2 cellular contexts compared by ENCODE assay signal in genomic region chr6:73515204-73516101, GRCh38.
A peak's percentile ranks its signal among the peaks of the same experiment; 100 is the strongest.
TF ChIP-seq lines count a peak whose summit lies in the region.

No MANE protein-coding gene starts in this region.

TF ChIP-seq in A549, 52 proteins besides CTCF, POLR2A, EP300 and RAD21 (continued from another document):
- TF ChIP-seq BCL3 (IDR thresholded peaks at IDR 0.05): 0 out of 3 replicates have a peak, but pooled peaks have one; percentile 44
- TF ChIP-seq MAZ (IDR thresholded peaks at IDR 0.05; ENCODE audit: borderline replicate concordance, low read depth, low read length): 0 out of 2 replicates have a peak, but pooled peaks have one; percentile 4
- TF ChIP-seq JUN (IDR thresholded peaks at IDR 0.05): peak; percentile 46 to 71; a peak in 3 of 5 replicates
- TF ChIP-seq JUNB (IDR thresholded peaks at IDR 0.05): no peak
- TF ChIP-seq ZFP36 (IDR thresholded peaks at IDR 0.05; ENCODE audit: borderline replicate concordance, partially characterized antibody): no peak
- no peak for TF ChIP-seq KDM1A (IDR thresholded peaks at IDR 0.05; ENCODE audit: low read depth)
- peak; percentile 19 for TF ChIP-seq FOSB (CRISPR knock-in tag; IDR thresholded peaks at IDR 0.05)
- no peak for TF ChIP-seq ZC3H11A (IDR thresholded peaks at IDR 0.05)
- no peak for TF ChIP-seq EHMT2 (IDR thresholded peaks at IDR 0.05; ENCODE audit: low read depth)
- TF ChIP-seq HDAC2 (IDR thresholded peaks at IDR 0.05): no peak
- TF ChIP-seq TFCP2L1 (CRISPR knock-in tag; IDR thresholded peaks at IDR 0.05): peak; percentile 68; the same call in 1 of the 2 replicates
- TF ChIP-seq NR3C1 (IDR thresholded peaks at IDR 0.05): no peak
- no peak for TF ChIP-seq CEBPB (IDR thresholded peaks at IDR 0.05)
- no peak for TF ChIP-seq HES2 (IDR thresholded peaks at IDR 0.05)
- no peak for TF ChIP-seq BHLHE40 (IDR thresholded peaks at IDR 0.05; ENCODE audit: low read depth, low read length)
- TF ChIP-seq NFE2L2 (conservative IDR thresholded peaks at IDR 0.05; ENCODE audit: low read length): no peak
- TF ChIP-seq ZSCAN20 (CRISPR knock-in tag; IDR thresholded peaks at IDR 0.05): no peak
- TF ChIP-seq SMC3 (IDR thresholded peaks at IDR 0.05): peak; percentile 27; the same call in 1 of the 3 replicates
- TF ChIP-seq HMGXB4 (CRISPR knock-in tag; IDR thresholded peaks at IDR 0.05; ENCODE audit: borderline replicate concordance): peak; percentile 90
- TF ChIP-seq GATA3 (IDR thresholded peaks at IDR 0.05; ENCODE audit: borderline replicate concordance): no peak
- TF ChIP-seq E2F6 (IDR thresholded peaks at IDR 0.05; ENCODE audit: borderline replicate concordance, low read depth): no peak
- no peak for TF ChIP-seq NPAS2 (CRISPR knock-in tag; IDR thresholded peaks at IDR 0.05; ENCODE audit: borderline replicate concordance)
- TF ChIP-seq HEYL (CRISPR knock-in tag; IDR thresholded peaks at IDR 0.05): no peak
- no peak for TF ChIP-seq MYC (IDR thresholded peaks at IDR 0.05; ENCODE audit: borderline replicate concordance, low read length)
- peak; percentile 17 for TF ChIP-seq RARB (CRISPR knock-in tag; IDR thresholded peaks at IDR 0.05)
- peak; percentile 53; the same call in 1 of the 2 replicates for TF ChIP-seq PBX3 (IDR thresholded peaks at IDR 0.05)
- peak; percentile 94 for TF ChIP-seq HOXA7 (CRISPR knock-in tag; IDR thresholded peaks at IDR 0.05)
TF ChIP-seq in A549: peak in this region for 11.

TF ChIP-seq in HEK293, 187 proteins besides CTCF, POLR2A, EP300 and RAD21 (continued from another document and continues in another):
- TF ChIP-seq ZNF518A (tag by site-specific recombination; conservative IDR thresholded peaks at IDR 0.05; ENCODE audit: low read depth): no peak
- TF ChIP-seq ZNF624 (tag by site-specific recombination; IDR thresholded peaks at IDR 0.05): no peak
- TF ChIP-seq ZNF777 (tag by site-specific recombination; IDR thresholded peaks at IDR 0.05; ENCODE audit: borderline replicate concordance): no peak
- TF ChIP-seq ZNF214 (tag by site-specific recombination; IDR thresholded peaks at IDR 0.05; ENCODE audit: borderline replicate concordance): no peak
- no peak for TF ChIP-seq ZNF549 (tag by site-specific recombination; IDR thresholded peaks at IDR 0.05)
- no peak for TF ChIP-seq ZNF560 (tag by site-specific recombination; IDR thresholded peaks at IDR 0.05; ENCODE audit: borderline replicate concordance)
- no peak for TF ChIP-seq GLI2 (tag by site-specific recombination; IDR thresholded peaks at IDR 0.05; ENCODE audit: borderline replicate concordance, low read depth)
- peak; percentile 74 for TF ChIP-seq SCRT2 (tag by site-specific recombination; IDR thresholded peaks at IDR 0.05)
- TF ChIP-seq ZNF133 (tag by site-specific recombination; IDR thresholded peaks at IDR 0.05): no peak
- no peak for TF ChIP-seq ZNF747 (tag by site-specific recombination; IDR thresholded peaks at IDR 0.05)
- TF ChIP-seq GLIS2 (tag by site-specific recombination; IDR thresholded peaks at IDR 0.05): no peak
- TF ChIP-seq HOXC10 (CRISPR knock-in tag; IDR thresholded peaks at IDR 0.05): no peak
- TF ChIP-seq PRDM2 (tag by site-specific recombination; IDR thresholded peaks at IDR 0.05; ENCODE audit: borderline replicate concordance): no peak
- no peak for TF ChIP-seq ZNF175 (tag by site-specific recombination; IDR thresholded peaks at IDR 0.05)
- TF ChIP-seq ZNF558 (tag by site-specific recombination; IDR thresholded peaks at IDR 0.05): no peak
- TF ChIP-seq ZNF114 (tag by site-specific recombination; IDR thresholded peaks at IDR 0.05): no peak
- TF ChIP-seq ZNF626 (tag by site-specific recombination; IDR thresholded peaks at IDR 0.05): no peak
- TF ChIP-seq IKZF3 (tag by site-specific recombination; IDR thresholded peaks at IDR 0.05): peak; percentile 82
- no peak for TF ChIP-seq ZNF785 (tag by site-specific recombination; IDR thresholded peaks at IDR 0.05)
- TF ChIP-seq ZBTB20 (tag by site-specific recombination; IDR thresholded peaks at IDR 0.05): no peak
- no peak for TF ChIP-seq ZNF324 (tag by site-specific recombination; IDR thresholded peaks at IDR 0.05)
- no peak for TF ChIP-seq ZIC2 (tag by site-specific recombination; IDR thresholded peaks at IDR 0.05)
- TF ChIP-seq ZNF514 (tag by site-specific recombination; IDR thresholded peaks at IDR 0.05): no peak
- no peak for TF ChIP-seq ZNF354C (tag by site-specific recombination; IDR thresholded peaks at IDR 0.05; ENCODE audit: borderline replicate concordance, low read depth)
- peak; percentile 69 for TF ChIP-seq GFI1B (tag by site-specific recombination; IDR thresholded peaks at IDR 0.05)
- no peak for TF ChIP-seq ZNF335 (tag by site-specific recombination; conservative IDR thresholded peaks at IDR 0.05)
- peak; percentile 81 for TF ChIP-seq ZNF660 (tag by site-specific recombination; IDR thresholded peaks at IDR 0.05)
- no peak for TF ChIP-seq ZNF621 (tag by site-specific recombination; IDR thresholded peaks at IDR 0.05)
- TF ChIP-seq ZNF585B (tag by site-specific recombination; IDR thresholded peaks at IDR 0.05): no peak
- TF ChIP-seq SP7 (tag by site-specific recombination; IDR thresholded peaks at IDR 0.05): peak; percentile 17; the same call in 1 of the 2 replicates
- no peak for TF ChIP-seq ZNF571 (tag by site-specific recombination; IDR thresholded peaks at IDR 0.05)
- TF ChIP-seq KLF17 (tag by site-specific recombination; IDR thresholded peaks at IDR 0.05): no peak
- TF ChIP-seq SCRT1 (tag by site-specific recombination; IDR thresholded peaks at IDR 0.05; ENCODE audit: borderline replicate concordance): no peak
- no peak for TF ChIP-seq ZBTB6 (tag by site-specific recombination; IDR thresholded peaks at IDR 0.05)
- TF ChIP-seq ZNF830 (tag by site-specific recombination; IDR thresholded peaks at IDR 0.05; ENCODE audit: low read depth): no peak
- no peak for TF ChIP-seq ZNF416 (tag by site-specific recombination; IDR thresholded peaks at IDR 0.05)
- TF ChIP-seq ZNF157 (tag by site-specific recombination; IDR thresholded peaks at IDR 0.05): no peak
- peak; percentile 81 for TF ChIP-seq ZNF654 (tag by site-specific recombination; IDR thresholded peaks at IDR 0.05; ENCODE audit: low read depth)
- no peak; the same call in 1 of the 2 replicates for TF ChIP-seq ZNF449 (tag by site-specific recombination; IDR thresholded peaks at IDR 0.05)
- TF ChIP-seq ZNF639 (tag by site-specific recombination; IDR thresholded peaks at IDR 0.05): peak; percentile 12; the same call in 1 of the 2 replicates
- peak; percentile 81; the same call in 1 of the 2 replicates for TF ChIP-seq ZEB2 (tag by site-specific recombination; IDR thresholded peaks at IDR 0.05)
